1 cellular context compared by ENCODE assay signal in the genomic region with DNA sequence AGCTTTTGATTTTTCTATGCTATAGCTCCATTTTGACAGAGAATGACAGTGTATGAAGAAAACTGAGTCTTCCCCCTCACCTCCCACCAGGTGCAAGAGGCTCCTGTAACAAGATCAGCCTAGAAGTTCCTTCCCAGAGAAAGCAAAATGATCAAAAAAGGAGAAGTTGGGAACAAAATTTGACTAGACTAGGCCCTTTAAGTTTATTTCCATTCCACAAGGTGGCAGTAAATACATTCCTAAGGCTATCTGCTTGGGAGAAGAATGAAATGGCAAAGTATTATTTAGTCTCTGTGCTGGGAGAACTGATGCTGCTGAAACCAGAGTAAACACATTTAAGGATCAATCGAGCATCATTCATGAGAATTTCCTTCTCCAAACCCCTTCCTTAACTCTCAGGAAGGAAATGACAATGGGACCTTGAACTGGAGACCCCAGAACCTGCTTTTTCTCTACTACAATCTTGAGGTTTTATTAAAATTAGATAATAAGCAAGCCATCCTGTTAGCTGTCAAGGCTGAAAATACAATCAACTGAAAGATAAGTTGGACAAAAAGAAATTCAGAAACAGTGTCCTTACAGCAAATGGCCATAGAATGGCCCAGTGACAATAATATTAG.
TF ChIP-seq lines count a peak whose summit lies in the region.

No MANE protein-coding gene starts in this region.

TF ChIP-seq in GM23338, 12 proteins besides CTCF, POLR2A, EP300 and RAD21 (continued from another document):
- TF ChIP-seq ZNF462 (CRISPR knock-in tag; IDR thresholded peaks at IDR 0.05) (no peak), NANOG (IDR thresholded peaks at IDR 0.05; ENCODE audit: borderline replicate concordance) (no peak)
